29 cellular contexts compared by ENCODE assay signal in genomic region chr1:154239491-154239890, GRCh38. TPM values are rescaled to one million over a fixed set of nuclear protein-coding genes. Genes with fewer than 3 reads are reported as not detected.
DNase-seq lines count a peak whose midpoint lies in the region; ATAC-seq and TF ChIP-seq lines count a peak whose summit lies in the region.
"Had no signal": no experiment of that assay in that cellular context is flagged by ENCODE, and none has a peak within 500 bp of the region (broad histone marks: within the 10 kb centered on the region; RNA-seq: fewer than 3 reads in every experiment).

No MANE protein-coding gene starts in this region.

- no peak overlapping the region for H3K4me3 ChIP-seq in CD8-positive, alpha-beta T cell (ENCODE audit: low read depth, low read length)
- H3K4me3 ChIP-seq: GM23248, neural progenitor cell, right atrium auricular region, SJSA1, thoracic aorta had no signal

- peaks cover 74% of the 10 kb centered on the region for H3K36me3 ChIP-seq in CD8-positive, alpha-beta T cell (ENCODE audit: insufficient read depth, low read length)

- POLR2A ChIA-PET in CD8-positive, alpha-beta T cell (lab: Charles Lee): interaction anchor here (0.7 kb wide), 1 partner anchor 426 kb away, joined by 4 read pairs; no protein-coding TSS in a partner anchor

- H3K27me3 Mint-ChIP-seq in activated CD8-positive, alpha-beta memory T cell treated with anti-CD3 and anti-CD28 coated beads, Interleukin-2, amount 10 ng/mL, durations not matched to agents 7 days and 5 days: no peaks in the 10 kb centered on the region
- H3K27me3 Mint-ChIP-seq in CD8-positive, alpha-beta T cell (ENCODE audit: low read depth): no peaks in the 10 kb centered on the region
- no peaks in the 10 kb centered on the region for H3K27me3 Mint-ChIP-seq in activated T-helper 1 cell treated with anti-CD3 and anti-CD28 coated beads, Interleukin-12 subunit alpha, Interleukin-12 subunit beta, Interleukin-2, Interleukin-4 antibody, amounts not matched to agents 30 ng/mL and 10 ng/mL and 1 ng/mL, durations not matched to agents 14 hours and 24 hours and 36 hours (ENCODE audit: insufficient read depth)
- H3K27me3 Mint-ChIP-seq in glutamatergic neuron (ENCODE audit: unreplicated experiment): peaks cover 1% of the 10 kb centered on the region
- H3K27me3 Mint-ChIP-seq: activated B cell treated with CpG ODN at 0.5 μM for 24 hours; stimulated activated naive CD8-positive, alpha-beta T cell treated with anti-CD3 and anti-CD28 coated beads, Interleukin-15, amount 100 ng/mL, for 72 hours had no signal

- peaks cover 74% of the 10 kb centered on the region for H3K36me3 Mint-ChIP-seq in activated CD8-positive, alpha-beta memory T cell treated with anti-CD3 and anti-CD28 coated beads, Interleukin-2, amount 10 ng/mL, durations not matched to agents 7 days and 5 days
- H3K36me3 Mint-ChIP-seq in CD8-positive, alpha-beta T cell: peaks cover 92% of the 10 kb centered on the region
- H3K36me3 Mint-ChIP-seq in activated T-helper 1 cell treated with anti-CD3 and anti-CD28 coated beads, Interleukin-12 subunit alpha, Interleukin-12 subunit beta, Interleukin-2, Interleukin-4 antibody, amounts not matched to agents 30 ng/mL and 10 ng/mL and 1 ng/mL, durations not matched to agents 14 hours and 24 hours and 36 hours (ENCODE audit: low read depth): peaks cover 77% of the 10 kb centered on the region
- H3K36me3 Mint-ChIP-seq in glutamatergic neuron (ENCODE audit: unreplicated experiment): no peaks in the 10 kb centered on the region

- no peak overlapping the region for H3K27ac ChIP-seq in CD8-positive, alpha-beta T cell (ENCODE audit: low read depth, low read length)
- H3K27ac ChIP-seq: GM23248, neural progenitor cell, parathyroid adenoma, right atrium auricular region, RWPE1, SJSA1, thoracic aorta had no signal

- TF ChIP-seq CTCF in CD8-positive, alpha-beta T cell (IDR thresholded peaks at IDR 0.05): no peak
- TF ChIP-seq CTCF in glutamatergic neuron (IDR thresholded peaks at IDR 0.05; ENCODE audit: partially characterized antibody, unreplicated experiment): no peak

- H3K27me3 ChIP-seq in CD8-positive, alpha-beta T cell (ENCODE audit: insufficient read depth, low read length): no peaks in the 10 kb centered on the region
- H3K27me3 ChIP-seq: neural progenitor cell, right atrium auricular region, SJSA1 had no signal

- H3K4me3 Mint-ChIP-seq in activated CD8-positive, alpha-beta memory T cell treated with anti-CD3 and anti-CD28 coated beads, Interleukin-2, amount 10 ng/mL, durations not matched to agents 7 days and 5 days: no peak overlapping the region
- H3K4me3 Mint-ChIP-seq in CD8-positive, alpha-beta T cell: no peak overlapping the region
- no peak overlapping the region for H3K4me3 Mint-ChIP-seq in activated T-helper 1 cell treated with anti-CD3 and anti-CD28 coated beads, Interleukin-12 subunit alpha, Interleukin-12 subunit beta, Interleukin-2, Interleukin-4 antibody, amounts not matched to agents 30 ng/mL and 10 ng/mL and 1 ng/mL, durations not matched to agents 14 hours and 24 hours and 36 hours
- no peak overlapping the region for H3K4me3 Mint-ChIP-seq in glutamatergic neuron (ENCODE audit: unreplicated experiment)
- H3K4me3 Mint-ChIP-seq: activated B cell treated with CpG ODN at 0.5 μM for 24 hours; CD14-positive monocyte; neural progenitor cell; stimulated activated naive CD8-positive, alpha-beta T cell treated with anti-CD3 and anti-CD28 coated beads, Interleukin-15, amount 100 ng/mL, for 72 hours had no signal

- H3K4me1 Mint-ChIP-seq in activated CD8-positive, alpha-beta memory T cell treated with anti-CD3 and anti-CD28 coated beads, Interleukin-2, amount 10 ng/mL, durations not matched to agents 7 days and 5 days: peaks cover 29% of the 10 kb centered on the region
- peaks cover 39% of the 10 kb centered on the region for H3K4me1 Mint-ChIP-seq in CD8-positive, alpha-beta T cell (ENCODE audit: low read depth)
- peaks cover 34% of the 10 kb centered on the region for H3K4me1 Mint-ChIP-seq in activated T-helper 1 cell treated with anti-CD3 and anti-CD28 coated beads, Interleukin-12 subunit alpha, Interleukin-12 subunit beta, Interleukin-2, Interleukin-4 antibody, amounts not matched to agents 30 ng/mL and 10 ng/mL and 1 ng/mL, durations not matched to agents 14 hours and 24 hours and 36 hours (ENCODE audit: low read depth)
- no peaks in the 10 kb centered on the region for H3K4me1 Mint-ChIP-seq in glutamatergic neuron (ENCODE audit: low read depth, unreplicated experiment)
- H3K4me1 Mint-ChIP-seq: CD14-positive monocyte, neural progenitor cell had no signal

- H3K9me3 Mint-ChIP-seq in activated CD8-positive, alpha-beta memory T cell treated with anti-CD3 and anti-CD28 coated beads, Interleukin-2, amount 10 ng/mL, durations not matched to agents 7 days and 5 days (ENCODE audit: low read depth): no peaks in the 10 kb centered on the region
- H3K9me3 Mint-ChIP-seq in CD8-positive, alpha-beta T cell: no peaks in the 10 kb centered on the region
- H3K9me3 Mint-ChIP-seq in activated T-helper 1 cell treated with anti-CD3 and anti-CD28 coated beads, Interleukin-12 subunit alpha, Interleukin-12 subunit beta, Interleukin-2, Interleukin-4 antibody, amounts not matched to agents 30 ng/mL and 10 ng/mL and 1 ng/mL, durations not matched to agents 14 hours and 24 hours and 36 hours: no peaks in the 10 kb centered on the region
- peaks cover under 1% of the 10 kb centered on the region for H3K9me3 Mint-ChIP-seq in glutamatergic neuron (ENCODE audit: unreplicated experiment)
- H3K9me3 Mint-ChIP-seq: activated B cell treated with CpG ODN at 0.5 μM for 24 hours; CD14-positive monocyte; neural progenitor cell; stimulated activated naive CD8-positive, alpha-beta T cell treated with anti-CD3 and anti-CD28 coated beads, Interleukin-15, amount 100 ng/mL, for 72 hours had no signal

- peaks cover 12% of the 10 kb centered on the region for H3K4me1 ChIP-seq in CD8-positive, alpha-beta T cell (ENCODE audit: insufficient read depth, low read length)
- H3K4me1 ChIP-seq: neural progenitor cell, parathyroid adenoma, right atrium auricular region, SJSA1 had no signal

- no peaks in the 10 kb centered on the region for H3K9me3 ChIP-seq in CD8-positive, alpha-beta T cell (ENCODE audit: low read length)
- H3K9me3 ChIP-seq: right atrium auricular region, SJSA1, thoracic aorta had no signal

- CTCF ChIA-PET in activated CD8-positive, alpha-beta memory T cell treated with anti-CD3 and anti-CD28 coated beads, Interleukin-2, amount 10 ng/mL, durations not matched to agents 7 days and 5 days (lab: Charles Lee): interaction anchor here (1.4 to 1.5 kb wide), 2 partner anchors 32 to 40 kb away, joined by 3 read pairs; no protein-coding TSS in a partner anchor
- CTCF ChIA-PET in CD8-positive, alpha-beta T cell (lab: Charles Lee): no interaction called here

- DNase-seq in activated CD8-positive, alpha-beta memory T cell treated with anti-CD3 and anti-CD28 coated beads, Interleukin-2, amount 10 ng/mL, durations not matched to agents 7 days and 5 days: no peak
- no peak for DNase-seq in activated CD8-positive, alpha-beta memory T cell treated with anti-CD3 and anti-CD28 coated beads, Interleukin-2, amount 50 U/mL, for 48 hours
- DNase-seq in CD8-positive, alpha-beta T cell: no peak
- DNase-seq in activated T-helper 1 cell treated with anti-CD3 and anti-CD28 coated beads, Interleukin-12 subunit alpha, Interleukin-12 subunit beta, Interleukin-2, Interleukin-4 antibody, amounts not matched to agents 30 ng/mL and 10 ng/mL and 1 ng/mL, durations not matched to agents 14 hours and 24 hours and 36 hours (ENCODE audit: low spot score): no peak
- DNase-seq in glutamatergic neuron (no peak), NCI-H82 treated with DMSO at 0.1 percent for 48 hours (lab: John Stamatoyannopoulos, UW; ENCODE audit: unreplicated experiment) (no peak), NCI-H1930 (lab: John Stamatoyannopoulos, UW) (no peak)
- DNase-seq: activated B cell treated with CpG ODN at 0.5 μM for 24 hours; activated gamma-delta T cell treated with Interleukin-2 at 50 U/mL for 16 hours; amniotic stem cell; EL; GM23248; Kasumi-1; mammary epithelial cell; NCI-H1436 treated with DMSO at 0.1 percent for 48 hours; NCI-H446; stimulated activated CD4-positive, alpha-beta T cell treated with anti-CD3 and anti-CD28 coated beads, Interleukin-1b, Interleukin-23, amount 100 ng/mL, for 48 hours; stimulated activated naive CD8-positive, alpha-beta T cell treated with anti-CD3 and anti-CD28 coated beads, Interleukin-15, amount 100 ng/mL, for 72 hours had no signal

- intact Hi-C loops in CD8-positive, alpha-beta T cell (cut with DNase I, micrococcal nuclease): no loop called here
- intact Hi-C loops in activated T-helper 1 cell treated with anti-CD3 and anti-CD28 coated beads, Interleukin-12 subunit alpha, Interleukin-12 subunit beta, Interleukin-2, Interleukin-4 antibody, amounts not matched to agents 30 ng/mL and 10 ng/mL and 1 ng/mL, durations not matched to agents 14 hours and 24 hours and 36 hours (cut with micrococcal nuclease): no loop called here

- peak overlapping the region; percentile 45 for H3K27ac Mint-ChIP-seq in activated CD8-positive, alpha-beta memory T cell treated with anti-CD3 and anti-CD28 coated beads, Interleukin-2, amount 10 ng/mL, durations not matched to agents 7 days and 5 days
- H3K27ac Mint-ChIP-seq in CD8-positive, alpha-beta T cell: peak overlapping the region; percentile 49
- H3K27ac Mint-ChIP-seq in activated T-helper 1 cell treated with anti-CD3 and anti-CD28 coated beads, Interleukin-12 subunit alpha, Interleukin-12 subunit beta, Interleukin-2, Interleukin-4 antibody, amounts not matched to agents 30 ng/mL and 10 ng/mL and 1 ng/mL, durations not matched to agents 14 hours and 24 hours and 36 hours: peak overlapping the region; percentile 41
- peak overlapping the region; percentile 7 for H3K27ac Mint-ChIP-seq in glutamatergic neuron (ENCODE audit: unreplicated experiment)
- H3K27ac Mint-ChIP-seq: activated B cell treated with CpG ODN at 0.5 μM for 24 hours, neural progenitor cell had no signal

- ATAC-seq in activated CD8-positive, alpha-beta memory T cell treated with anti-CD3 and anti-CD28 coated beads, Interleukin-2, amount 10 ng/mL, durations not matched to agents 7 days and 5 days: no peak
- ATAC-seq in CD8-positive, alpha-beta T cell: no peak
- ATAC-seq in GM19395 (IDR thresholded peaks at IDR 0.05; ENCODE audit: unreplicated experiment): no peak
- ATAC-seq: stimulated activated naive CD8-positive, alpha-beta T cell treated with anti-CD3 and anti-CD28 coated beads, Interleukin-15, amount 100 ng/mL, for 72 hours had no signal

RNA-seq across cellular contexts. Expression of gene UBAP2L, which starts 18.7 kb away (rescaled TPM):
- total RNA-seq in activated CD8-positive, alpha-beta memory T cell treated with anti-CD3 and anti-CD28 coated beads, Interleukin-2, amount 10 ng/mL, durations not matched to agents 7 days and 5 days: 100 to 1,000 TPM; 162 to 201 TPM
- total RNA-seq in CD8-positive, alpha-beta T cell: 100 to 1,000 TPM; 212 to 226 TPM
- 258 and 284 TPM in 2 replicates for total RNA-seq in activated T-helper 1 cell treated with anti-CD3 and anti-CD28 coated beads, Interleukin-12 subunit alpha, Interleukin-12 subunit beta, Interleukin-2, Interleukin-4 antibody, amounts not matched to agents 30 ng/mL and 10 ng/mL and 1 ng/mL, durations not matched to agents 14 hours and 24 hours and 36 hours
- total RNA-seq in glutamatergic neuron (ENCODE audit: unreplicated experiment): 259 TPM

RNA-seq across cellular contexts. Expression of gene HAX1, which starts 32.9 kb away (rescaled TPM):
- 100 to 1,000 TPM; 104 to 123 TPM for total RNA-seq in activated CD8-positive, alpha-beta memory T cell treated with anti-CD3 and anti-CD28 coated beads, Interleukin-2, amount 10 ng/mL, durations not matched to agents 7 days and 5 days
- 10 to 100 TPM; 56.8 to 58.4 TPM for total RNA-seq in CD8-positive, alpha-beta T cell
- total RNA-seq in activated T-helper 1 cell treated with anti-CD3 and anti-CD28 coated beads, Interleukin-12 subunit alpha, Interleukin-12 subunit beta, Interleukin-2, Interleukin-4 antibody, amounts not matched to agents 30 ng/mL and 10 ng/mL and 1 ng/mL, durations not matched to agents 14 hours and 24 hours and 36 hours: 122 and 123 TPM in 2 replicates
- 79.1 TPM for total RNA-seq in glutamatergic neuron (ENCODE audit: unreplicated experiment)

RNA-seq across cellular contexts. Expression of gene CFAP141, which starts 33.4 kb away (rescaled TPM):
- total RNA-seq in activated CD8-positive, alpha-beta memory T cell treated with anti-CD3 and anti-CD28 coated beads, Interleukin-2, amount 10 ng/mL, durations not matched to agents 7 days and 5 days: not detected
- not detected for total RNA-seq in CD8-positive, alpha-beta T cell
- not detected in 2 replicates for total RNA-seq in activated T-helper 1 cell treated with anti-CD3 and anti-CD28 coated beads, Interleukin-12 subunit alpha, Interleukin-12 subunit beta, Interleukin-2, Interleukin-4 antibody, amounts not matched to agents 30 ng/mL and 10 ng/mL and 1 ng/mL, durations not matched to agents 14 hours and 24 hours and 36 hours
- total RNA-seq in glutamatergic neuron (ENCODE audit: unreplicated experiment): not detected
- total RNA-seq: activated B cell treated with CpG ODN at 0.5 μM for 24 hours, glomerular endothelial cell, GM23248, mammary epithelial cell, mucosa of gallbladder, right atrium auricular region, SJSA1, thoracic aorta, urinary bladder had no signal

RNA-seq across cellular contexts. Expression of gene TPM3, which starts 47.6 kb away (rescaled TPM):
- 100 to 1,000 TPM; 678 to 780 TPM for total RNA-seq in activated CD8-positive, alpha-beta memory T cell treated with anti-CD3 and anti-CD28 coated beads, Interleukin-2, amount 10 ng/mL, durations not matched to agents 7 days and 5 days
- total RNA-seq in CD8-positive, alpha-beta T cell: 100 to 1,000 TPM; 341 to 347 TPM
- 665 and 668 TPM in 2 replicates for total RNA-seq in activated T-helper 1 cell treated with anti-CD3 and anti-CD28 coated beads, Interleukin-12 subunit alpha, Interleukin-12 subunit beta, Interleukin-2, Interleukin-4 antibody, amounts not matched to agents 30 ng/mL and 10 ng/mL and 1 ng/mL, durations not matched to agents 14 hours and 24 hours and 36 hours
- total RNA-seq in glutamatergic neuron (ENCODE audit: unreplicated experiment): 392 TPM
